Comparison of ENCODE assay signal across 8 cellular contexts in the genomic region with DNA sequence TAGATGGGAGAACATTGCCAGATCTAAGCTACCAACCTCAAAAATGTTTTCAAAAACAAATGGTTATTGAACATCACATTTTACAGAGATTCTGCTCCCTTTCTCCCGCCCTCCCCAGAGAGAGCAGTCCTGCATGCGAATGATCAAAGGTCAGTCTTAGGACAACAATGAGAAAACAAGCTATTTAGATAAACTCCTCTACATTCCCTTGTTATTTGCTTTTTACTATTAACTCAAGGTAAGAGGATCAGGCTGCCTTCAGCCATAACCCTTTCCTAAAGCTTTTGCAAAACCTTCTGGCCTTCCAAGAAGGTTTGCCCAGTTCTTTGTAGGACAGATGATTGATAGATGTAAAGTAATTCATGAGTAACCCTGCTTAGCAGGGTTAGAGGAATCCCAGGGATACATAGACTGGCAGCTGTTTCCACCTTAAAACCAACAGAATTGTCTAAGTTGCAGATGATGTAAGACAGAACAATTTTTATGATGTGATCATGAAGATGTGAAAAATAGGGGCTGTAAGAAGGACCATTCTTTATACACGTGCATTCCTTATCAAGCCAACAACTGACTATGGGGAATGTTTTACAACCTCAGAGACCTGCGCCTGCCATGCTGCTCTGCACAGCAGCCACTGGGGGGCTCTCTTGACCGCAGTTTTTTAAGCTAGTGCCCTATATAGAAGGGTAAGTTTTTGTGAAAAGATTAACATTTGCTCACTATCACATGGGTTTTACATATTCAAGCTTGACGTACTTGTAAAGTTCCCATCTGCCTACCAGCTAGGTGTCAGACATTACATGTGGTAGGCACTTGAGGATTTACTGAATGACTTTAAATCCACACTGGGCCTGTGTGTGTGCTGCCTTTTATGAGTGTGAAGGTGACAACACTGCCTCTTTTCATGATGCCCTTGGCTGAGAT. TPM values are rescaled to one million over a fixed set of nuclear protein-coding genes. Genes with fewer than 3 reads are reported as not detected.
DNase-seq lines count a peak whose midpoint lies in the region; ATAC-seq and TF ChIP-seq lines count a peak whose summit lies in the region.

No MANE protein-coding gene starts in this region.

- no peaks in the 10 kb centered on the region for H3K9me3 Mint-ChIP-seq in immature natural killer cell

- H3K27ac ChIP-seq in HEK293 (ENCODE audit: extremely low read depth, low read depth, low read length): no peak overlapping the region
- peak overlapping the region; percentile 52 to 63 (median 58) for H3K27ac ChIP-seq in body of pancreas

- peak overlapping the region in 1 of 5 donors; percentile 27 for H3K4me3 Mint-ChIP-seq in immature natural killer cell

- TF ChIP-seq CTCF in HEK293 (tag by site-specific recombination; IDR thresholded peaks at IDR 0.05): peak; percentile 29; the same call in 1 of the 2 replicates
- peak; percentile 81 to 95 (median 89) for TF ChIP-seq CTCF in body of pancreas (IDR thresholded peaks at IDR 0.05)

- H3K9me3 ChIP-seq in HEK293 (ENCODE audit: control insufficient read depth, insufficient read depth, low read depth, low read length): no peaks in the 10 kb centered on the region
- H3K9me3 ChIP-seq in body of pancreas: no peaks in the 10 kb centered on the region

- peak overlapping the region in 4 of 6 donors; percentile 41 to 79 (median 56) for H3K27ac Mint-ChIP-seq in immature natural killer cell

- H3K4me1 ChIP-seq in HEK293 (ENCODE audit: control insufficient read depth, insufficient read depth, low read length) (no peaks in the 10 kb centered on the region), body of pancreas (peaks cover 56% of the 10 kb centered on the region)

- H3K27me3 ChIP-seq in body of pancreas: no peaks in the 10 kb centered on the region

- H3K27me3 Mint-ChIP-seq in immature natural killer cell (ENCODE audit: low read depth in 3 of 3): peaks cover 4 to 7% (median 5%) of the 10 kb centered on the region in 3 donors

- TF ChIP-seq POLR2A in body of pancreas (IDR thresholded peaks at IDR 0.05): no peak

- H3K36me3 Mint-ChIP-seq in immature natural killer cell: peaks cover 0 to 3% (median 0%) of the 10 kb centered on the region in 3 donors

- H3K36me3 ChIP-seq in HEK293 (ENCODE audit: control insufficient read depth in 2 of 2, insufficient read depth in 1 of 2, low read length in 2 of 2): peaks cover 0 to 8% of the 10 kb centered on the region in 2 experiments; a peak in 1 of 3 replicates
- H3K36me3 ChIP-seq in body of pancreas (replicated peaks in 1 of 2; ENCODE audit: insufficient read depth in 1 of 2, low read depth in 2 of 2): no peaks in the 10 kb centered on the region

- intact Hi-C loops in body of pancreas (cut with DNase I): loop anchor here (10.0 kb wide), 1 partner anchor 538 kb away; no protein-coding TSS in a partner anchor

- no peak overlapping the region for H3K4me3 ChIP-seq in HEK293 (ENCODE audit: low read depth, low read length)
- H3K4me3 ChIP-seq in body of pancreas: no peak overlapping the region

- peak; percentile 68 for DNase-seq in ELF-1 (ENCODE audit: low read depth, low spot score)
- peak; percentile 9 for DNase-seq in NCI-H146 treated with DMSO at 0.1 percent for 48 hours (lab: John Stamatoyannopoulos, UW; ENCODE audit: unreplicated experiment)
- DNase-seq in T-helper 9 cell: peak; percentile 60
- DNase-seq in body of pancreas: peak; percentile 77 to 82 (median 81)
- peak; percentile 59 to 66 (median 60) for DNase-seq in immature natural killer cell
- peak; percentile 33 to 67 for DNase-seq in stimulated activated CD4-positive, alpha-beta T cell treated with anti-CD3 and anti-CD28 coated beads, Interleukin-15, amount 100 ng/mL, for 48 hours (ENCODE audit: low read depth in 2 of 2)
- DNase-seq in epidermal melanocyte (ENCODE audit: insufficient read length, low spot score): no peak

- peak; percentile 79 for ATAC-seq in body of pancreas

- POLR2A ChIA-PET in HEK293 (lab: Yijun Ruan, JAX): interaction anchor here (0.6 to 1.1 kb wide), 2 partner anchors 55 to 183 kb away, joined by 4 read pairs; a partner anchor contains a TSS

- H3K4me1 Mint-ChIP-seq in immature natural killer cell: peaks cover 27 to 30% of the 10 kb centered on the region in 2 donors

- CTCF ChIA-PET in HEK293 (lab: Yijun Ruan, JAX): interaction anchor here (0.6 to 5.7 kb wide), 59 partner anchors 8 to 1066 kb away, joined by 3 to 67 read pairs (median 4); a partner anchor contains a TSS

- 3 to 6% methylated on average over 6 of the region's 6 CpGs for WGBS in body of pancreas, 2 donors

TF ChIP-seq in HEK293, 187 proteins besides CTCF, POLR2A, EP300 and RAD21:
- TF ChIP-seq ZNF660 (tag by site-specific recombination; IDR thresholded peaks at IDR 0.05): peak; percentile 30; the same call in 1 of the 2 replicates
- TF ChIP-seq ZNF654 (tag by site-specific recombination; IDR thresholded peaks at IDR 0.05; ENCODE audit: low read depth): peak; percentile 89
- no peak for TF ChIP-seq ZNF768 (tag by site-specific recombination; IDR thresholded peaks at IDR 0.05)
- no peak for TF ChIP-seq ZNF155 (tag by site-specific recombination; IDR thresholded peaks at IDR 0.05)
- 0 out of 2 replicates have a peak, but pooled peaks have one; percentile 17 for TF ChIP-seq ZEB2 (tag by site-specific recombination; IDR thresholded peaks at IDR 0.05)
- TF ChIP-seq ZNF354C (tag by site-specific recombination; IDR thresholded peaks at IDR 0.05; ENCODE audit: borderline replicate concordance, low read depth): no peak
- TF ChIP-seq ZNF791 (tag by site-specific recombination; IDR thresholded peaks at IDR 0.05): no peak
TF ChIP-seq in HEK293: peak in this region for 3.

RNA-seq across cellular contexts. Expression of a gene that starts 2.3 kb away (rescaled TPM):
- total RNA-seq in body of pancreas: 10 to 100 TPM; 10.4 to 19.8 TPM
- 1 to 10 TPM in 2 of 3 donors, not detected in 1; 2.8 to 3.0 TPM for polyA plus RNA-seq in immature natural killer cell
